ENCODE assay signal across 12 cellular contexts in the genomic region with DNA sequence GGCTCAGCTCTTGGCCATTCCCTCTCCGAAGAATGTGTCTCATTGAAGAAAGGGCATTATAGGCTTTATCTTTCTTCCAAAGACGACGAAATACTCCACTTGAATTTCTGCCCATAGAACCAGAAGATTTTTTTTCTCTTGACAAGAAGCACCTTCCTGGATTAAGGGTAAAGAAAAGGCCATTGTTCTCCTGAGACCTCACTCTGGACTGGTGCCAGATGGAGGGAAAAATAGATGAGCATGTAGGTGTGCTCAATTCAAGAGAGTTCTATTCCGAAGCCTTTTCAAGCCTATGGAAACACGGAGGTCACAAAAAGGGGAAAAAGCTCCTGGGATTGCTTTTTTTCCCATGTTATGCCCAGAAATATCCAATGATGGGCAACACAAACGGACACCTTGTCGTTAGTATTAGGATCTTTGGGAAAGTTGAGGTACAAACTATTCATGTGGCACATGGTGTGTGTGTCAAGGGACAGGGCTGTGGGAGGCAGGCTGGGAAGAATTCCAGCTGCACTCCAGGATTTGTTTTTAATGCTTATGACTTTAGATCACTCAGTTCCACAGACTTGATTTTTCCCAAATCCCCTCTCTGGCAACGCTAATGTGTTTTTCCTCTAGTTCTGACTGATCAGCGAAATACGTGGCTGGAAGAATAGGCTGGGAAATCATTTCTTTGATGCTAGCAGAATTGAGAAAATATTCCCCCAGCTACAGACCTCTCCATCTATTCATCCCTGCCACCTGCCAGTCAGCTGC.
DNase-seq lines count a peak whose midpoint lies in the region; ATAC-seq, FAIRE-seq and TF ChIP-seq lines count a peak whose summit lies in the region.
"Had no signal": no experiment of that assay in that cellular context is flagged by ENCODE, and none has a peak within 500 bp of the region (broad histone marks: within the 10 kb centered on the region; RNA-seq: fewer than 3 reads in every experiment).

No MANE protein-coding gene starts in this region.

- H2AFZ ChIP-seq in astrocyte (ENCODE audit: low read depth, low read length) = no peak overlapping the region

- no peak for DNase-seq in left ventricle myocardium inferior
- DNase-seq in right atrium auricular region (ENCODE audit: low spot score) = no peak
- peak; percentile 62 for DNase-seq in astrocyte (ENCODE audit: low read depth)
- DNase-seq in hepatic stellate cell (ENCODE audit: low spot score) = peak; percentile 44
- DNase-seq in uterus = peak in 1 of 2 donors; percentile 35
- no peak for DNase-seq in mucosa of gallbladder (ENCODE audit: low spot score)
- DNase-seq in SKM-1 treated with dmso at 0.1 percent for 144 hours (lab: John Stamatoyannopoulos, UW; ENCODE audit: unreplicated experiment) = no peak
- DNase-seq: central memory CD4-positive, alpha-beta T cell; NCI-H524 treated with DMSO at 0.1 percent for 48 hours; spleen had no signal

- peaks cover 6% of the 10 kb centered on the region for H3K9me3 Mint-ChIP-seq in astrocyte (ENCODE audit: unreplicated experiment)
- H3K9me3 Mint-ChIP-seq: stimulated activated effector memory CD8-positive, alpha-beta T cell treated with anti-CD3 and anti-CD28 coated beads, Interleukin-12 subunit alpha, Interleukin-12 subunit beta, amount 100 ng/mL, for 72 hours had no signal

- no peak for ATAC-seq in GM18870 (IDR thresholded peaks at IDR 0.05; ENCODE audit: unreplicated experiment)
- ATAC-seq: stimulated activated effector memory CD8-positive, alpha-beta T cell treated with anti-CD3 and anti-CD28 coated beads, Interleukin-12 subunit alpha, Interleukin-12 subunit beta, amount 100 ng/mL, for 72 hours had no signal

- H3K9ac ChIP-seq in astrocyte (ENCODE audit: low read length) = no peak overlapping the region

- peak; percentile 26 for FAIRE-seq in astrocyte (lab: Jason Lieb, UNC)

- H3K27ac ChIP-seq in left ventricle myocardium inferior (replicated peaks) (peak overlapping the region; percentile 50), right atrium auricular region (no peak overlapping the region), astrocyte (ENCODE audit: low read depth, low read length) (no peak overlapping the region), uterus (peak overlapping the region; percentile 59 to 71)
- H3K27ac ChIP-seq: spleen had no signal

- peaks cover 6% of the 10 kb centered on the region for H3K27me3 Mint-ChIP-seq in astrocyte (ENCODE audit: low read depth, unreplicated experiment)

- H3K36me3 ChIP-seq in left ventricle myocardium inferior = no peaks in the 10 kb centered on the region
- no peaks in the 10 kb centered on the region for H3K36me3 ChIP-seq in right atrium auricular region
- H3K36me3 ChIP-seq in astrocyte (ENCODE audit: insufficient read depth, low read length) = no peaks in the 10 kb centered on the region
- H3K36me3 ChIP-seq in uterus = no peaks in the 10 kb centered on the region

- no peaks in the 10 kb centered on the region for H3K27me3 ChIP-seq in left ventricle myocardium inferior (ENCODE audit: low read depth)
- H3K27me3 ChIP-seq in right atrium auricular region = no peaks in the 10 kb centered on the region
- no peaks in the 10 kb centered on the region for H3K27me3 ChIP-seq in astrocyte (ENCODE audit: insufficient read depth, low read length)
- H3K27me3 ChIP-seq in uterus = no peaks in the 10 kb centered on the region
- H3K27me3 ChIP-seq: spleen had no signal

- intact Hi-C loops in left ventricle myocardium inferior (cut with micrococcal nuclease) (no loop called here), uterus (cut with DNase I; ENCODE audit: low total_unique reads) (no loop called here)

- H3K4me1 Mint-ChIP-seq in astrocyte (ENCODE audit: low read depth, unreplicated experiment) = peaks cover 26% of the 10 kb centered on the region
- H3K4me1 Mint-ChIP-seq: stimulated activated effector memory CD8-positive, alpha-beta T cell treated with anti-CD3 and anti-CD28 coated beads, Interleukin-12 subunit alpha, Interleukin-12 subunit beta, amount 100 ng/mL, for 72 hours had no signal

- TF ChIP-seq POLR2A in uterus (IDR thresholded peaks at IDR 0.05) = no peak

- no peaks in the 10 kb centered on the region for H3K9me3 ChIP-seq in left ventricle myocardium inferior (replicated peaks)
- H3K9me3 ChIP-seq in right atrium auricular region = no peaks in the 10 kb centered on the region
- no peaks in the 10 kb centered on the region for H3K9me3 ChIP-seq in astrocyte (ENCODE audit: insufficient read depth, low read depth, low read length)
- H3K9me3 ChIP-seq in uterus = no peaks in the 10 kb centered on the region
- H3K9me3 ChIP-seq: spleen had no signal

- peaks cover 12% of the 10 kb centered on the region for H3K36me3 Mint-ChIP-seq in astrocyte (ENCODE audit: low read depth, unreplicated experiment)
- H3K36me3 Mint-ChIP-seq: stimulated activated effector memory CD8-positive, alpha-beta T cell treated with anti-CD3 and anti-CD28 coated beads, Interleukin-12 subunit alpha, Interleukin-12 subunit beta, amount 100 ng/mL, for 72 hours had no signal

- H3K4me3 ChIP-seq in left ventricle myocardium inferior = no peak overlapping the region
- H3K4me3 ChIP-seq in right atrium auricular region = no peak overlapping the region
- H3K4me3 ChIP-seq in astrocyte (ENCODE audit: insufficient read depth, low read depth, low read length) = no peak overlapping the region
- H3K4me3 ChIP-seq in uterus = no peak overlapping the region
- H3K4me3 ChIP-seq: spleen had no signal

- H3K4me1 ChIP-seq in left ventricle myocardium inferior (peaks cover 53% of the 10 kb centered on the region), right atrium auricular region (peaks cover 0 to 44% of the 10 kb centered on the region in 2 donors), astrocyte (ENCODE audit: insufficient read depth, low read length) (peaks cover 28% of the 10 kb centered on the region), uterus (peaks cover 0 to 7% of the 10 kb centered on the region in 2 donors)

- no peaks in the 10 kb centered on the region for H4K20me1 ChIP-seq in astrocyte (ENCODE audit: insufficient read depth, low read length)

- H3K4me2 ChIP-seq in astrocyte (ENCODE audit: low read length) = peak overlapping the region; percentile 63

- no peaks in the 10 kb centered on the region for H3K79me2 ChIP-seq in astrocyte (ENCODE audit: insufficient read depth, low read length)

- no peak for TF ChIP-seq CTCF in left ventricle myocardium inferior (IDR thresholded peaks at IDR 0.05; ENCODE audit: borderline replicate concordance)
- TF ChIP-seq CTCF in right atrium auricular region (IDR thresholded peaks at IDR 0.05) = no peak
- TF ChIP-seq CTCF in astrocyte (IDR thresholded peaks at IDR 0.05; ENCODE audit: insufficient read depth, low read depth, low read length) = no peak
- no peak for TF ChIP-seq CTCF in uterus (IDR thresholded peaks at IDR 0.05)

- no peak overlapping the region for H3K27ac Mint-ChIP-seq in astrocyte (ENCODE audit: unreplicated experiment)
- H3K27ac Mint-ChIP-seq: stimulated activated effector memory CD8-positive, alpha-beta T cell treated with anti-CD3 and anti-CD28 coated beads, Interleukin-12 subunit alpha, Interleukin-12 subunit beta, amount 100 ng/mL, for 72 hours had no signal

- no peak overlapping the region for H3K4me3 Mint-ChIP-seq in astrocyte (ENCODE audit: unreplicated experiment)
- H3K4me3 Mint-ChIP-seq: stimulated activated effector memory CD8-positive, alpha-beta T cell treated with anti-CD3 and anti-CD28 coated beads, Interleukin-12 subunit alpha, Interleukin-12 subunit beta, amount 100 ng/mL, for 72 hours had no signal

Comparison
In these comparisons a context has a peak if more than half of its experiments do, and no peak if none do; other contexts are left out.
1. H3K27ac ChIP-seq: peak in left ventricle myocardium inferior (single experiment) and uterus (2 of 2); none in right atrium auricular region (0 of 2) and astrocyte (single experiment).
2. DNase-seq: peak in astrocyte (single experiment) and hepatic stellate cell (single experiment); none in left ventricle myocardium inferior (single experiment), right atrium auricular region (single experiment), mucosa of gallbladder (single experiment) and SKM-1 treated with dmso at 0.1 percent for 144 hours (single experiment).